ENCODE assay signal across 19 cellular contexts in the genomic region with DNA sequence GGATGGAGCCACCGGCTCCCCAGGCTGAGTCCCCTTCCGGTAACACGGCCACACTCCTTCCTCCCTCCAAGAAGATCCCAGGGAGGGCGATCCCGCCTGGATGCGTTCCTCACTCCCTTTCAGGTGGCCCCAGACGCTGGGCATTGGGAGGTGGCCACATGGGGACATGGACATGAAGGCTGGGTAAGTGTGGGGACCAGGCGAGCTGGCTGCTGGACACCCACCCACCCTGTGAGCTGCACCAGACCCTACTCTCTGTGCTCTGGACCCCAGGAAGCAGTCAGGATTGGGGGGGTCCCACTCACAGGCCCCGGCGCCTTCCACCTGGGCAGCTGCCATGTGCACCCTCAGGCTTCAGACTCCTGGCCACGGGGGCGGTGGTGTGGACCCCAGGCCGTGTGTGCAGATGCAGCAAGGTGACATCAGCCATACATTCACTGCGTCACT.
DNase-seq lines count a peak whose midpoint lies in the region; ATAC-seq and TF ChIP-seq lines count a peak whose summit lies in the region.
"Had no signal": no experiment of that assay in that cellular context is flagged by ENCODE, and none has a peak within 500 bp of the region (broad histone marks: within the 10 kb centered on the region; RNA-seq: fewer than 3 reads in every experiment).

No MANE protein-coding gene starts in this region.

- no peak for TF ChIP-seq CTCF in activated CD8-positive, alpha-beta T cell treated with anti-CD3 and anti-CD28 coated beads for 36 hours (IDR thresholded peaks at IDR 0.05)
- TF ChIP-seq CTCF in ascending aorta (IDR thresholded peaks at IDR 0.05): no peak

- no peaks in the 10 kb centered on the region for H3K9me3 Mint-ChIP-seq in activated CD8-positive, alpha-beta T cell treated with anti-CD3 and anti-CD28 coated beads for 36 hours
- H3K9me3 Mint-ChIP-seq: CD4-positive, alpha-beta T cell had no signal

- H3K4me3 ChIP-seq in H7 (ENCODE audit: insufficient read depth, low read depth, low read length): no peak overlapping the region
- no peak overlapping the region for H3K4me3 ChIP-seq in ascending aorta
- H3K4me3 ChIP-seq: BLaER1, HAP-1, Peyer's patch, SJCRH30 had no signal

- no peak overlapping the region for H3K27ac ChIP-seq in ascending aorta
- H3K27ac ChIP-seq: BLaER1, KMS-11, Peyer's patch, SJCRH30 had no signal

- no peaks in the 10 kb centered on the region for H3K27me3 ChIP-seq in H7 (ENCODE audit: control insufficient read depth, insufficient read depth, low read length)
- H3K27me3 ChIP-seq in ascending aorta: no peaks in the 10 kb centered on the region
- H3K27me3 ChIP-seq: Peyer's patch had no signal

- CTCF ChIA-PET in activated CD8-positive, alpha-beta T cell treated with anti-CD3 and anti-CD28 coated beads for 36 hours (lab: Charles Lee): interaction anchor here (1.0 kb wide), 1 partner anchor 29 kb away, joined by 3 read pairs; no protein-coding TSS in a partner anchor

- no peak overlapping the region for H3K4me3 Mint-ChIP-seq in activated CD8-positive, alpha-beta T cell treated with anti-CD3 and anti-CD28 coated beads for 36 hours
- H3K4me3 Mint-ChIP-seq: CD4-positive, alpha-beta T cell had no signal

- ATAC-seq in left lobe of liver (no peak), sciatic nerve (no peak)
- ATAC-seq in activated CD8-positive, alpha-beta T cell treated with anti-CD3 and anti-CD28 coated beads for 36 hours: no peak

- no peak overlapping the region for H3K27ac Mint-ChIP-seq in activated CD8-positive, alpha-beta T cell treated with anti-CD3 and anti-CD28 coated beads for 36 hours
- H3K27ac Mint-ChIP-seq: CD4-positive, alpha-beta T cell had no signal

- no peaks in the 10 kb centered on the region for H3K4me1 ChIP-seq in ascending aorta
- H3K4me1 ChIP-seq: BLaER1, HAP-1, Peyer's patch, SJCRH30 had no signal

- H3K27me3 Mint-ChIP-seq in activated CD8-positive, alpha-beta T cell treated with anti-CD3 and anti-CD28 coated beads for 36 hours: peaks cover 12% of the 10 kb centered on the region

- peaks cover 0 to 3% of the 10 kb centered on the region in 2 donors for H3K9me3 ChIP-seq in ascending aorta
- H3K9me3 ChIP-seq: HAP-1, Peyer's patch, SJCRH30 had no signal

- POLR2A ChIA-PET in activated CD8-positive, alpha-beta T cell treated with anti-CD3 and anti-CD28 coated beads for 36 hours (lab: Charles Lee): no interaction called here

- intact Hi-C loops in sciatic nerve (cut with DNase I) (no loop called here), ascending aorta (cut with DNase I) (no loop called here)
- intact Hi-C loops in activated CD8-positive, alpha-beta T cell treated with anti-CD3 and anti-CD28 coated beads for 36 hours (cut with micrococcal nuclease): no loop called here

- no peaks in the 10 kb centered on the region for H3K4me1 Mint-ChIP-seq in activated CD8-positive, alpha-beta T cell treated with anti-CD3 and anti-CD28 coated beads for 36 hours (ENCODE audit: low read depth)

- H3K36me3 Mint-ChIP-seq in activated CD8-positive, alpha-beta T cell treated with anti-CD3 and anti-CD28 coated beads for 36 hours (ENCODE audit: low read depth): no peaks in the 10 kb centered on the region

- DNase-seq in D341Med (ENCODE audit: low spot score): peak; percentile 15
- peak; percentile 29 for DNase-seq in H7
- DNase-seq in left lobe of liver (ENCODE audit: low spot score): peak; percentile 34
- DNase-seq in sciatic nerve (ENCODE audit: low spot score): peak; percentile 54
- DNase-seq in activated CD8-positive, alpha-beta T cell treated with anti-CD3 and anti-CD28 coated beads for 36 hours: no peak
- DNase-seq in NCI-H1930 (lab: John Stamatoyannopoulos, UW): no peak
- DNase-seq in ascending aorta (ENCODE audit: low spot score in 2 of 2): no peak
- DNase-seq: COR-L47, DMS 273 treated with DMSO at 0.1 percent for 48 hours, DMS79 treated with DMSO at 0.1 percent for 48 hours, NCI-H1105, NCI-H2081 treated with DMSO at 0.1 percent for 48 hours, NCI-H446, SJCRH30 had no signal

- H3K36me3 ChIP-seq in H7 (replicated peaks; ENCODE audit: control insufficient read depth, insufficient read depth, low read length) (no peaks in the 10 kb centered on the region), ascending aorta (no peaks in the 10 kb centered on the region)
- H3K36me3 ChIP-seq: BLaER1, HAP-1, Peyer's patch, SJCRH30 had no signal

Comparison
In these comparisons a context has a peak if more than half of its experiments do, and no peak if none do; other contexts are left out.
1. DNase-seq: peak in D341Med (single experiment), H7 (single experiment), left lobe of liver (single experiment) and sciatic nerve (single experiment); none in activated CD8-positive, alpha-beta T cell treated with anti-CD3 and anti-CD28 coated beads for 36 hours (single experiment), NCI-H1930 (0 of 2) and ascending aorta (0 of 2).